ENCODE assay signal across 1 cellular context in the genomic region with DNA sequence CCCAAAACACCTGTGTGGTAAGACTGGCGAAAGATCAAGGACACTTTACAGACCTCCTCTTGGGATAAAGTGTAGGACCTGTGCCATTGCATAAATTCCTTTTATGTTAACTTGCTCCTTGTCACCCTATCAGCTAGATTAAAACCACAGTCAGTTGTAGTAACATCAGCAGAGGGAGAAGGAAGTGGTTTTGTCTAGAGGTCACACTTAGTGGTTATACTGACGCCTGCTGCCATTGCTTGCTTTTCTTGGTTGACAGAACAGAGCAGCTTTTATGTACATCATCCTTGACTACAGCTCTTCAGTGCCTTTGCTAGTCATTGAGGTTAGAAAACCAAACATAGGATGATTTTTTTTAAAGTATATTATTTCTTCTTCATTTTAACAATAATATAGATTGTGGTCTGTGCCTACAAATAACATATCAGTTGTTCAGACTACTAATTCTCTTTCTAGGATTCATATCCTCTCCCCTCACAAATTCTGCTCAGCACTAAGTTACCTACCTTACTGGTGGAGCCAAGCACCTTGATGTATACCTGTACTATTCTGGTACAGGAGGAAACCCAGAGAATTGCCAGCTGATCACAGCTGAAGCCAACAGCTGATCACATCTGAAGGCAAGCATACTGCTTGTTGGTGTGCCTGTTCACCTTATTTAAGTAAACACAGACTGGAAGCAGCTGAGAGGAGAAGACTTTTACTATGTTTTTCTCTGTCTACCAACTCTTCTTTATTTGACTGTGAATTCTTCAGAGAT.
TF ChIP-seq lines count a peak whose summit lies in the region.

No MANE protein-coding gene starts in this region.

TF ChIP-seq in HepG2, 621 proteins besides CTCF, POLR2A, EP300 and RAD21 (continued from another document):
- TF ChIP-seq, protein P1, sequence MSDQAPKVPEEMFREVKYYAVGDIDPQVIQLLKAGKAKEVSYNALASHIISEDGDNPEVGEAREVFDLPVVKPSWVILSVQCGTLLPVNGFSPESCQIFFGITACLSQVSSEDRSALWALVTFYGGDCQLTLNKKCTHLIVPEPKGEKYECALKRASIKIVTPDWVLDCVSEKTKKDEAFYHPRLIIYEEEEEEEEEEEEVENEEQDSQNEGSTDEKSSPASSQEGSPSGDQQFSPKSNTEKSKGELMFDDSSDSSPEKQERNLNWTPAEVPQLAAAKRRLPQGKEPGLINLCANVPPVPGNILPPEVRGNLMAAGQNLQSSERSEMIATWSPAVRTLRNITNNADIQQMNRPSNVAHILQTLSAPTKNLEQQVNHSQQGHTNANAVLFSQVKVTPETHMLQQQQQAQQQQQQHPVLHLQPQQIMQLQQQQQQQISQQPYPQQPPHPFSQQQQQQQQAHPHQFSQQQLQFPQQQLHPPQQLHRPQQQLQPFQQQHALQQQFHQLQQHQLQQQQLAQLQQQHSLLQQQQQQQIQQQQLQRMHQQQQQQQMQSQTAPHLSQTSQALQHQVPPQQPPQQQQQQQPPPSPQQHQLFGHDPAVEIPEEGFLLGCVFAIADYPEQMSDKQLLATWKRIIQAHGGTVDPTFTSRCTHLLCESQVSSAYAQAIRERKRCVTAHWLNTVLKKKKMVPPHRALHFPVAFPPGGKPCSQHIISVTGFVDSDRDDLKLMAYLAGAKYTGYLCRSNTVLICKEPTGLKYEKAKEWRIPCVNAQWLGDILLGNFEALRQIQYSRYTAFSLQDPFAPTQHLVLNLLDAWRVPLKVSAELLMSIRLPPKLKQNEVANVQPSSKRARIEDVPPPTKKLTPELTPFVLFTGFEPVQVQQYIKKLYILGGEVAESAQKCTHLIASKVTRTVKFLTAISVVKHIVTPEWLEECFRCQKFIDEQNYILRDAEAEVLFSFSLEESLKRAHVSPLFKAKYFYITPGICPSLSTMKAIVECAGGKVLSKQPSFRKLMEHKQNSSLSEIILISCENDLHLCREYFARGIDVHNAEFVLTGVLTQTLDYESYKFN (CRISPR knock-in tag; conservative IDR thresholded peaks at IDR 0.05) = no peak
- no peak for TF ChIP-seq HOXA9 (CRISPR knock-in tag; IDR thresholded peaks at IDR 0.05; ENCODE audit: borderline replicate concordance)
